ENCODE assay signal across 9 cellular contexts in the genomic region with DNA sequence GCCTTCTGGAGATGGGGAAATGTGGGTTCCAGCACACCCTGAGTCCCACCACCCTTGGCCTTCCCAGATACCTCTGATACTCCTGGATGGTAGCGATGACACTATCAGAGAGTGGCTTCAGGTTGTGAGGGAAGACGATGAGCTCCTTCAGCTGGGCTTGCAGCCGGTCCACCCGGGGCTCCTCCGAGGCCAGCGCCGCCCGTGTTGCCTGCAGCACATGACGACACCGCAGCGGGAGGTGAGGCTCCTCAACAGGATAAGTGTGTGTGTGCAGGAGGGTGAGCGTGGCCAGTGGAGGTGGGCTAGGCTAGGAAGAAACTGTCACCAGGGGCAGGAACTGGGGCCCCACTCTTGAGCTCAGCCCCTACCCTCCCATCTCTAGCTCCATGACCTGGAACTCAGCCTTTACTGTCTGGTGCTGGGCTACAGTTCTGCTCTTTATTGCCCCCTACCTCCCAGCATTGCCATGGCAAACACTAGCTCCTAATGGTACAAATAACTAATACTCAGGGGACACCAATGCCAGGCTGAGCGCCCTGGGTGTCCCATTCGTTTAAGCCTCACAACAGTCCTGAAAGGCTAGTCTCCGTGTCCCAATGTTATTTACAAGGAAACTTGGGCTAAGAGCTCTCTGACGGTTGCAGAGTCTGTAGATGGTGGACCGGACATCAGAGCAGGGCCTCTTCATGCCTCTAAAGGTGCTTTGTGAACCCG.
DNase-seq lines count a peak whose midpoint lies in the region; ATAC-seq and TF ChIP-seq lines count a peak whose summit lies in the region.
"Had no signal": no experiment of that assay in that cellular context is flagged by ENCODE, and none has a peak within 500 bp of the region (broad histone marks: within the 10 kb centered on the region; RNA-seq: fewer than 3 reads in every experiment).

No MANE protein-coding gene starts in this region.

- H3K27ac ChIP-seq in right lobe of liver (no peak overlapping the region), stomach (no peak overlapping the region), gastroesophageal sphincter (no peak overlapping the region)

- peaks cover 6% of the 10 kb centered on the region for H3K36me3 Mint-ChIP-seq in HFFc6 (ENCODE audit: low read depth)
- H3K36me3 Mint-ChIP-seq in activated CD8-positive, alpha-beta T cell treated with anti-CD3 and anti-CD28 coated beads for 36 hours (ENCODE audit: low read depth): peaks cover 38% of the 10 kb centered on the region

- TF ChIP-seq POLR2A in right lobe of liver (IDR thresholded peaks at IDR 0.05) (no peak), stomach (IDR thresholded peaks at IDR 0.05) (no peak), gastroesophageal sphincter (IDR thresholded peaks at IDR 0.05) (no peak)

- no peaks in the 10 kb centered on the region for H3K27me3 ChIP-seq in right lobe of liver
- H3K27me3 ChIP-seq in stomach: no peaks in the 10 kb centered on the region
- H3K27me3 ChIP-seq in gastroesophageal sphincter: peaks cover 64% of the 10 kb centered on the region

- peak; percentile 53 for ATAC-seq in activated CD8-positive, alpha-beta T cell treated with anti-CD3 and anti-CD28 coated beads for 36 hours
- ATAC-seq in right lobe of liver: peak; percentile 47 to 71 (median 58)
- no peak for ATAC-seq in gastroesophageal sphincter

- WGBS in right lobe of liver (ENCODE audit: insufficient coverage, low coverage, low lambda C conversion rate, missing lambda C conversion rate): 95% methylated on average over 4 of the region's 18 CpGs
- 81 to 94% (median 89%) methylated on average over 13 to 18 of the region's 18 CpGs for WGBS in stomach, 5 donors
- 75 to 89% methylated on average over 2 to 4 of the region's 18 CpGs for WGBS in gastroesophageal sphincter (ENCODE audit: low coverage in 1 of 2), 2 donors

- TF ChIP-seq CTCF in HFFc6 (IDR thresholded peaks at IDR 0.05) (peak; percentile 69), right lobe of liver (IDR thresholded peaks at IDR 0.05) (peak; percentile 18 to 46 (median 27)), stomach (IDR thresholded peaks at IDR 0.05) (peak in 2 of 7 experiments; percentile 12 to 14), gastroesophageal sphincter (IDR thresholded peaks at IDR 0.05) (no peak)
- peak; percentile 37 for TF ChIP-seq CTCF in activated CD8-positive, alpha-beta T cell treated with anti-CD3 and anti-CD28 coated beads for 36 hours (IDR thresholded peaks at IDR 0.05)

- peak; percentile 19 for DNase-seq in COLO668 (lab: John Stamatoyannopoulos, UW; ENCODE audit: unreplicated experiment)
- DNase-seq in HFFc6: no peak
- DNase-seq in activated CD8-positive, alpha-beta T cell treated with anti-CD3 and anti-CD28 coated beads for 36 hours: no peak
- no peak for DNase-seq in right lobe of liver
- no peak for DNase-seq in T-helper 9 cell
- DNase-seq in stomach: no peak
- no peak for DNase-seq in COR-L47 (lab: John Stamatoyannopoulos, UW)

- no peak for TF ChIP-seq EP300 in stomach (IDR thresholded peaks at IDR 0.05)
- no peak for TF ChIP-seq EP300 in gastroesophageal sphincter (IDR thresholded peaks at IDR 0.05)

- intact Hi-C loops in activated CD8-positive, alpha-beta T cell treated with anti-CD3 and anti-CD28 coated beads for 36 hours (cut with micrococcal nuclease): no loop called here
- intact Hi-C loops in right lobe of liver (cut with DNase I) (no loop called here), stomach (cut with DNase I; ENCODE audit: low total_unique reads) (no loop called here)

- H3K4me3 Mint-ChIP-seq in HFFc6: no peak overlapping the region
- H3K4me3 Mint-ChIP-seq in activated CD8-positive, alpha-beta T cell treated with anti-CD3 and anti-CD28 coated beads for 36 hours: no peak overlapping the region

- H3K4me1 ChIP-seq in right lobe of liver (no peaks in the 10 kb centered on the region), stomach (peaks cover 0 to 4% (median under 1%) of the 10 kb centered on the region in 4 donors), gastroesophageal sphincter (peaks cover 0 to 4% (median 0%) of the 10 kb centered on the region in 3 donors)
- H3K4me1 ChIP-seq: HAP-1 had no signal

- H3K27me3 Mint-ChIP-seq in HFFc6 (ENCODE audit: insufficient read depth): no peaks in the 10 kb centered on the region; the same call in none of the 2 replicates
- no peaks in the 10 kb centered on the region for H3K27me3 Mint-ChIP-seq in activated CD8-positive, alpha-beta T cell treated with anti-CD3 and anti-CD28 coated beads for 36 hours

- no peak overlapping the region for H3K27ac Mint-ChIP-seq in HFFc6
- no peak overlapping the region for H3K27ac Mint-ChIP-seq in activated CD8-positive, alpha-beta T cell treated with anti-CD3 and anti-CD28 coated beads for 36 hours

- no peaks in the 10 kb centered on the region for H3K9me3 ChIP-seq in right lobe of liver
- no peaks in the 10 kb centered on the region for H3K9me3 ChIP-seq in stomach
- no peaks in the 10 kb centered on the region for H3K9me3 ChIP-seq in gastroesophageal sphincter
- H3K9me3 ChIP-seq: HAP-1 had no signal

- H3K36me3 ChIP-seq in right lobe of liver (peaks cover 0 to 11% (median 5%) of the 10 kb centered on the region in 4 donors), stomach (peaks cover 20 to 78% (median 66%) of the 10 kb centered on the region in 4 donors), gastroesophageal sphincter (peaks cover 0 to 77% of the 10 kb centered on the region in 2 donors)
- H3K36me3 ChIP-seq: HAP-1 had no signal

- CTCF ChIA-PET in activated CD8-positive, alpha-beta T cell treated with anti-CD3 and anti-CD28 coated beads for 36 hours (lab: Charles Lee): interaction anchor here (0.8 to 3.1 kb wide), 14 partner anchors 8 to 83 kb away, joined by 3 to 26 read pairs (median 4); a partner anchor contains a TSS

- POLR2A ChIA-PET in activated CD8-positive, alpha-beta T cell treated with anti-CD3 and anti-CD28 coated beads for 36 hours (lab: Charles Lee): interaction anchor here (0.9 to 1.3 kb wide), 3 partner anchors 8 to 60 kb away, joined by 3 to 4 read pairs (median 4); no protein-coding TSS in a partner anchor

- no peaks in the 10 kb centered on the region for H3K4me1 Mint-ChIP-seq in HFFc6 (ENCODE audit: low read depth)
- no peaks in the 10 kb centered on the region for H3K4me1 Mint-ChIP-seq in activated CD8-positive, alpha-beta T cell treated with anti-CD3 and anti-CD28 coated beads for 36 hours (ENCODE audit: low read depth)

- no peaks in the 10 kb centered on the region for H3K9me3 Mint-ChIP-seq in HFFc6
- H3K9me3 Mint-ChIP-seq in activated CD8-positive, alpha-beta T cell treated with anti-CD3 and anti-CD28 coated beads for 36 hours: no peaks in the 10 kb centered on the region

- H3K4me3 ChIP-seq in right lobe of liver (no peak overlapping the region), stomach (no peak overlapping the region), gastroesophageal sphincter (no peak overlapping the region)
- H3K4me3 ChIP-seq: HAP-1 had no signal

Comparison
In these comparisons a context has a peak if more than half of its experiments do, and no peak if none do; other contexts are left out.
1. CTCF ChIP-seq: peak in HFFc6 (single experiment), activated CD8-positive, alpha-beta T cell treated with anti-CD3 and anti-CD28 coated beads for 36 hours (single experiment) and right lobe of liver (4 of 4); none in gastroesophageal sphincter (0 of 4).